In genomic region chr3:141920701-141921100, GRCh38 we compare ENCODE assay signal across 18 cellular contexts. TPM values are rescaled to one million over a fixed set of nuclear protein-coding genes. Genes with fewer than 3 reads are reported as not detected.
A peak's percentile ranks its signal among the peaks of the same experiment; 100 is the strongest.
DNase-seq lines count a peak whose midpoint lies in the region; ATAC-seq and TF ChIP-seq lines count a peak whose summit lies in the region.
"Had no signal": no experiment of that assay in that cellular context is flagged by ENCODE, and none has a peak within 500 bp of the region (broad histone marks: within the 10 kb centered on the region; RNA-seq: fewer than 3 reads in every experiment).

No MANE protein-coding gene starts in this region.

- H3K79me2 ChIP-seq in GM23248 (ENCODE audit: insufficient read depth) = no peaks in the 10 kb centered on the region

- H3K4me1 Mint-ChIP-seq in activated CD4-positive, alpha-beta memory T cell treated with anti-CD3 and anti-CD28 coated beads, Interleukin-2, amount 10 ng/mL, durations not matched to agents 7 days and 5 days = peaks cover 4% of the 10 kb centered on the region

- H3K4me1 ChIP-seq in GM23248 (ENCODE audit: insufficient read depth) = peaks cover 7% of the 10 kb centered on the region; the same call in 1 of the 2 replicates
- H3K4me1 ChIP-seq: BLaER1, Peyer's patch had no signal

- H3K27me3 Mint-ChIP-seq in activated CD4-positive, alpha-beta memory T cell treated with anti-CD3 and anti-CD28 coated beads, Interleukin-2, amount 10 ng/mL, durations not matched to agents 7 days and 5 days = no peaks in the 10 kb centered on the region

- H3K9me3 Mint-ChIP-seq in activated CD4-positive, alpha-beta memory T cell treated with anti-CD3 and anti-CD28 coated beads, Interleukin-2, amount 10 ng/mL, durations not matched to agents 7 days and 5 days = no peaks in the 10 kb centered on the region

- intact Hi-C loops in left colon (cut with DNase I, micrococcal nuclease) = no loop called here

- H3K36me3 ChIP-seq in GM23248 (ENCODE audit: low read depth) = no peaks in the 10 kb centered on the region

- H3K4me3 Mint-ChIP-seq in activated CD4-positive, alpha-beta memory T cell treated with anti-CD3 and anti-CD28 coated beads, Interleukin-2, amount 10 ng/mL, durations not matched to agents 7 days and 5 days = no peak overlapping the region

- H3K27ac Mint-ChIP-seq in activated CD4-positive, alpha-beta memory T cell treated with anti-CD3 and anti-CD28 coated beads, Interleukin-2, amount 10 ng/mL, durations not matched to agents 7 days and 5 days = no peak overlapping the region

- H3K4me2 ChIP-seq in GM23248 (ENCODE audit: unreplicated experiment) = no peak overlapping the region
- H3K4me2 ChIP-seq: BLaER1 had no signal

- WGBS in GM23248 (ENCODE audit: low coverage in 1 of 2, low lambda C conversion rate in 2 of 2, missing lambda C conversion rate in 2 of 2), 2 experiments = 52 to 54% methylated on average over 4 of the region's 4 CpGs

- POLR2A ChIA-PET in activated CD4-positive, alpha-beta memory T cell treated with anti-CD3 and anti-CD28 coated beads, Interleukin-2, amount 10 ng/mL, durations not matched to agents 7 days and 5 days (lab: Charles Lee) = no interaction called here

- no peaks in the 10 kb centered on the region for H3F3A ChIP-seq in GM23248 (ENCODE audit: insufficient read depth)

- in situ Hi-C loops in GM23248 (cut with MboI) (no loop called here), GM13977 (cut with MboI; ENCODE audit: low pct_unique_long_range_greater_than_20kb, low sequenced_read_pairs, unreplicated experiment) (no loop called here)

- H4K20me1 ChIP-seq in GM23248 (ENCODE audit: insufficient read depth) = no peaks in the 10 kb centered on the region
- H4K20me1 ChIP-seq: BLaER1 had no signal

- no peak overlapping the region for H3K27ac ChIP-seq in GM23248
- H3K27ac ChIP-seq: BLaER1, Peyer's patch had no signal

- no peaks in the 10 kb centered on the region for H3K9me3 ChIP-seq in GM23248 (ENCODE audit: low read depth)
- H3K9me3 ChIP-seq: BLaER1, Peyer's patch had no signal

- H3K9ac ChIP-seq in GM23248 = no peak overlapping the region
- H3K9ac ChIP-seq: BLaER1 had no signal

- no peak overlapping the region for H3K4me3 ChIP-seq in GM23248
- H3K4me3 ChIP-seq: BLaER1, Peyer's patch had no signal

- DNase-seq in GM23248 (peak; percentile 7), NCI-H2171 treated with DMSO at 0.1 percent for 48 hours (lab: John Stamatoyannopoulos, UW) (peak; percentile 80), left colon (no peak), NCI-H2029 (lab: John Stamatoyannopoulos, UW) (no peak), Ammon's horn (ENCODE audit: low spot score) (no peak), GM13977 (ENCODE audit: low spot score) (no peak)
- DNase-seq in activated CD4-positive, alpha-beta memory T cell treated with anti-CD3 and anti-CD28 coated beads, Interleukin-2, amount 10 ng/mL, durations not matched to agents 7 days and 5 days = peak; percentile 9
- DNase-seq: DMS153, EL, H7, KG1, NCI-H1092, NCI-H1930, NCI-H526, Right ventricle myocardium superior had no signal

- peak; percentile 45 for ATAC-seq in left colon
- ATAC-seq: SK-N-SH treated with all-trans-retinoic acid at 6 μM for 48 hours had no signal

- CTCF ChIA-PET in activated CD4-positive, alpha-beta memory T cell treated with anti-CD3 and anti-CD28 coated beads, Interleukin-2, amount 10 ng/mL, durations not matched to agents 7 days and 5 days (lab: Charles Lee) = no interaction called here

- no peak for TF ChIP-seq CTCF in GM13977 (IDR thresholded peaks at IDR 0.05; ENCODE audit: extremely low read depth, insufficient read depth, missing control alignments)

- peaks cover 52% of the 10 kb centered on the region for H3K36me3 Mint-ChIP-seq in activated CD4-positive, alpha-beta memory T cell treated with anti-CD3 and anti-CD28 coated beads, Interleukin-2, amount 10 ng/mL, durations not matched to agents 7 days and 5 days (ENCODE audit: low read depth)

- no peak overlapping the region for H2AFZ ChIP-seq in GM23248

- H3K27me3 ChIP-seq in GM23248 (replicated peaks; ENCODE audit: insufficient read depth) = no peaks in the 10 kb centered on the region
- H3K27me3 ChIP-seq: BLaER1, Peyer's patch had no signal

- no peaks in the 10 kb centered on the region for H3K9me2 ChIP-seq in GM23248 (ENCODE audit: insufficient read depth)

RNA-seq across cellular contexts. Expression of gene ATP1B3, which starts 44.3 kb away (rescaled TPM):
- 65.4 and 73.6 TPM in 2 replicates for total RNA-seq in GM23248 (2014; rRNA removed; shearing (Covaris generic))
- 234 and 245 TPM in 2 replicates for polyA plus RNA-seq in GM23248 (2016; fragmentation: Nextera tagmentation; extraction: Ambion mirVana)
- total RNA-seq in activated CD4-positive, alpha-beta memory T cell treated with anti-CD3 and anti-CD28 coated beads, Interleukin-2, amount 10 ng/mL, durations not matched to agents 7 days and 5 days = 100 to 1,000 TPM; 107 to 120 TPM
- 100 to 1,000 TPM; 397 to 503 TPM for total RNA-seq in left colon

Comparison
In these comparisons a context has a peak if more than half of its experiments do, and no peak if none do; other contexts are left out.
1. DNase-seq: peak in GM23248 (single experiment), NCI-H2171 treated with DMSO at 0.1 percent for 48 hours (single experiment) and activated CD4-positive, alpha-beta memory T cell treated with anti-CD3 and anti-CD28 coated beads, Interleukin-2, amount 10 ng/mL, durations not matched to agents 7 days and 5 days (single experiment); none in left colon (0 of 2), NCI-H2029 (single experiment), Ammon's horn (single experiment) and GM13977 (single experiment).